In genomic region chr3:177966493-177966892, GRCh38 we compare ENCODE assay signal across 26 cellular contexts.
"Had no signal": no experiment of that assay in that cellular context is flagged by ENCODE, and none has a peak within 500 bp of the region (broad histone marks: within the 10 kb centered on the region; RNA-seq: fewer than 3 reads in every experiment).

No MANE protein-coding gene starts in this region.

- H3K4me1 ChIP-seq: heart right ventricle, left ventricle myocardium inferior, neural progenitor cell, sigmoid colon, spleen, stomach, testis, thyroid gland, transverse colon, upper lobe of left lung had no signal

- H3K27ac ChIP-seq: heart right ventricle, hepatocyte, left ventricle myocardium inferior, neural progenitor cell, neutrophil, sigmoid colon, spleen, stomach, testis, thyroid gland, transverse colon, upper lobe of left lung had no signal

- H3K36me3 Mint-ChIP-seq: mesothelial cell of epicardium; naive B cell; natural killer cell treated with Interleukin-12 subunit alpha and Interleukin-12 subunit beta and Interleukin-15 and Interleukin-18, amount 100 ng/mL, for 72 hours; neural progenitor cell; stimulated activated effector memory CD8-positive, alpha-beta T cell treated with anti-CD3 and anti-CD28 coated beads, Interleukin-12 subunit alpha, Interleukin-12 subunit beta, amount 100 ng/mL, for 72 hours had no signal

- H3K79me2 ChIP-seq: hepatocyte had no signal

- H3K27me3 Mint-ChIP-seq: naive B cell; natural killer cell treated with Interleukin-12 subunit alpha and Interleukin-12 subunit beta and Interleukin-15 and Interleukin-18, amount 100 ng/mL, for 72 hours; progenitor cell of endocrine pancreas had no signal

- H3K4me2 ChIP-seq: hepatocyte, neural progenitor cell had no signal

- H3K36me3 ChIP-seq: heart right ventricle, left ventricle myocardium inferior, neural progenitor cell, neutrophil, sigmoid colon, spleen, stomach, thyroid gland, transverse colon, upper lobe of left lung had no signal

- H3K9ac ChIP-seq: neural progenitor cell had no signal

- H3K4me3 ChIP-seq: heart right ventricle, hepatocyte, left ventricle myocardium inferior, lung, neural progenitor cell, sigmoid colon, spleen, stomach, testis, thyroid gland, transverse colon, upper lobe of left lung had no signal

- H3K27ac Mint-ChIP-seq: mesothelial cell of epicardium; naive B cell; natural killer cell treated with Interleukin-12 subunit alpha and Interleukin-12 subunit beta and Interleukin-15 and Interleukin-18, amount 100 ng/mL, for 72 hours; neural progenitor cell; progenitor cell of endocrine pancreas; stimulated activated effector memory CD8-positive, alpha-beta T cell treated with anti-CD3 and anti-CD28 coated beads, Interleukin-12 subunit alpha, Interleukin-12 subunit beta, amount 100 ng/mL, for 72 hours had no signal

- H3K4me1 Mint-ChIP-seq: naive B cell; neural progenitor cell; stimulated activated effector memory CD8-positive, alpha-beta T cell treated with anti-CD3 and anti-CD28 coated beads, Interleukin-12 subunit alpha, Interleukin-12 subunit beta, amount 100 ng/mL, for 72 hours had no signal

- H3K9me3 Mint-ChIP-seq: naive B cell; natural killer cell treated with Interleukin-12 subunit alpha and Interleukin-12 subunit beta and Interleukin-15 and Interleukin-18, amount 100 ng/mL, for 72 hours; neural progenitor cell; stimulated activated effector memory CD8-positive, alpha-beta T cell treated with anti-CD3 and anti-CD28 coated beads, Interleukin-12 subunit alpha, Interleukin-12 subunit beta, amount 100 ng/mL, for 72 hours had no signal

- DNase-seq: heart right ventricle; islet precursor cell; left ventricle myocardium inferior; mesendoderm; naive B cell; occipital lobe; right cardiac atrium; sigmoid colon; small intestine; spleen; stimulated activated CD4-positive, alpha-beta T cell treated with anti-CD3 and anti-CD28 coated beads, Interleukin-4, amount 100 ng/mL, for 24 hours; stimulated activated naive CD4-positive, alpha-beta T cell; stomach; testis; thyroid gland; transverse colon; upper lobe of left lung had no signal

- H3K4me3 Mint-ChIP-seq: mesothelial cell of epicardium; naive B cell; natural killer cell treated with Interleukin-12 subunit alpha and Interleukin-12 subunit beta and Interleukin-15 and Interleukin-18, amount 100 ng/mL, for 72 hours; neural progenitor cell; stimulated activated effector memory CD8-positive, alpha-beta T cell treated with anti-CD3 and anti-CD28 coated beads, Interleukin-12 subunit alpha, Interleukin-12 subunit beta, amount 100 ng/mL, for 72 hours had no signal

- ATAC-seq: heart right ventricle; natural killer cell treated with Interleukin-12 subunit alpha and Interleukin-12 subunit beta and Interleukin-15 and Interleukin-18, amount 100 ng/mL, for 72 hours; right cardiac atrium; stimulated activated effector memory CD8-positive, alpha-beta T cell treated with anti-CD3 and anti-CD28 coated beads, Interleukin-12 subunit alpha, Interleukin-12 subunit beta, amount 100 ng/mL, for 72 hours had no signal

- H3K27me3 ChIP-seq: heart right ventricle, hepatocyte, neural progenitor cell, neutrophil, sigmoid colon, spleen, stomach, testis, thyroid gland, transverse colon, upper lobe of left lung had no signal

- H2AFZ ChIP-seq: hepatocyte, neural progenitor cell had no signal

- H3K9me3 ChIP-seq: heart right ventricle, left ventricle myocardium inferior, neutrophil, sigmoid colon, spleen, stomach, testis, thyroid gland, transverse colon, upper lobe of left lung had no signal

- FAIRE-seq: small intestine, urothelium cell line had no signal
